ENCODE assay signal across 8 cellular contexts in genomic region chr2:139891636-139892035, GRCh38.
"Had no signal": no experiment of that assay in that cellular context is flagged by ENCODE, and none has a peak within 500 bp of the region (broad histone marks: within the 10 kb centered on the region; RNA-seq: fewer than 3 reads in every experiment).

No MANE protein-coding gene starts in this region.

- H3K4me2 ChIP-seq: GM23338 had no signal

- H3K27ac Mint-ChIP-seq: GM23338, H9, HFFc6 had no signal

- H3K9me3 ChIP-seq: HAP-1 had no signal

- H2AFZ ChIP-seq: GM23248, GM23338 had no signal

- H3K4me1 Mint-ChIP-seq: GM23338 had no signal

- DNase-seq: GM23248, GOT3, H7, H9, HCEC 1CT, HFFc6 had no signal

- H3K9ac ChIP-seq: GM23248 had no signal

- H3K4me1 ChIP-seq: HAP-1 had no signal

- H3K36me3 ChIP-seq: HAP-1 had no signal

- H3K27ac ChIP-seq: GM23248 had no signal

- H3K4me3 Mint-ChIP-seq: GM23338, H9, HFFc6 had no signal

- H3K4me3 ChIP-seq: GM23248, GM23338, HAP-1 had no signal
